In the genomic region with DNA sequence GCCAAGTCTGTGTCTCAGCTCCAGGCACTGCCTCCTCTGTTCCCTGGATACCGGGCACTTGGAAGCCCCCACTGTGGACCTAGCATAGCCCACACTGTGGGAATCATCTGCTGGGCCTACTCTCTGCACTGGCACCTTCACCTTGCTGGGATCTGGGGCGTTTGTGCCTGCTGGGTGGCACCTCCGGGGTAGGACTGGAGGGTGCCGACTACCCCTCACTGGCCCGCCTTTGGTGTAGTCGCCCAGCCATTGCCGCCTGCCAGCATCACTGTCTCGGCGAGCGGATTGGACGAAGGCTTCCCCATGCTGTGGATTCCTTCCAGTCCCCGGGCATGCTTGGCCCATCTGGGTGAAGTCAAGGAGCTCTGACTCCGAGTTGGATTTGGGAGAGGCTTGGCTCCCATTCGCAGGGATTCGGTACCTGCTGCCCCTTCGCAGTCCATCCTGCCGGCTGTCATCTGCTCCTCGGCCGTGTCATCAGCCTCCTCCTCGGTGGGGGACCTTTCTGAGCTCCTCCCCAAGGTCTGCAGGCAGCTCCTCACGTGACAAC, we compare ENCODE assay signal across 15 cellular contexts.
"Had no signal": no experiment of that assay in that cellular context is flagged by ENCODE, and none has a peak within 500 bp of the region (broad histone marks: within the 10 kb centered on the region; RNA-seq: fewer than 3 reads in every experiment).

No MANE protein-coding gene starts in this region.

- H3K4me1 ChIP-seq: esophagus squamous epithelium, parathyroid adenoma, tibial nerve had no signal

- H3K27me3 ChIP-seq: tibial nerve had no signal

- H3K27ac Mint-ChIP-seq: activated CD8-positive, alpha-beta T cell treated with anti-CD3 and anti-CD28 coated beads, Interleukin-2, amount 10 ng/mL, durations not matched to agents 7 days and 5 days; activated T-helper 1 cell treated with anti-CD3 and anti-CD28 coated beads, Interleukin-12 subunit alpha, Interleukin-12 subunit beta, Interleukin-2, Interleukin-4 antibody, amounts not matched to agents 30 ng/mL and 10 ng/mL and 1 ng/mL, durations not matched to agents 14 hours and 24 hours and 36 hours; stimulated activated naive B cell treated with anti-CD40 and anti-IgM and Interleukin-4, amounts not matched to agents 10 μg/mL and 1 μg/mL and 100 μg/mL, for 72 hours had no signal

- DNase-seq: activated CD4-positive, alpha-beta T cell treated with anti-CD3 and anti-CD28 coated beads for 48 hours; activated CD8-positive, alpha-beta T cell treated with anti-CD3 and anti-CD28 coated beads, Interleukin-2, amount 10 ng/mL, durations not matched to agents 7 days and 5 days; activated naive CD4-positive, alpha-beta T cell treated with Interleukin-2 at 50 U/mL for 16 hours; cortex of kidney; effector CD8-positive, alpha-beta T cell; esophagus squamous epithelium; hypothalamus; midbrain; stimulated activated CD4-positive, alpha-beta T cell treated with anti-CD3 and anti-CD28 coated beads, Interleukin-15, amount 100 ng/mL, for 24 hours; stimulated activated CD4-positive, alpha-beta T cell treated with anti-CD3 and anti-CD28 coated beads, Interleukin-4, amount 100 ng/mL, for 1 hour; stimulated activated naive B cell treated with anti-CD40 and anti-IgM and Interleukin-4, amounts not matched to agents 10 μg/mL and 1 μg/mL and 100 μg/mL, for 72 hours had no signal

- H3K9me3 Mint-ChIP-seq: activated T-helper 1 cell treated with anti-CD3 and anti-CD28 coated beads, Interleukin-12 subunit alpha, Interleukin-12 subunit beta, Interleukin-2, Interleukin-4 antibody, amounts not matched to agents 30 ng/mL and 10 ng/mL and 1 ng/mL, durations not matched to agents 14 hours and 24 hours and 36 hours; stimulated activated naive B cell treated with anti-CD40 and anti-IgM and Interleukin-4, amounts not matched to agents 10 μg/mL and 1 μg/mL and 100 μg/mL, for 72 hours had no signal

- H3K36me3 ChIP-seq: esophagus squamous epithelium, tibial nerve had no signal

- H3K4me3 Mint-ChIP-seq: activated CD8-positive, alpha-beta T cell treated with anti-CD3 and anti-CD28 coated beads, Interleukin-2, amount 10 ng/mL, durations not matched to agents 7 days and 5 days; activated T-helper 1 cell treated with anti-CD3 and anti-CD28 coated beads, Interleukin-12 subunit alpha, Interleukin-12 subunit beta, Interleukin-2, Interleukin-4 antibody, amounts not matched to agents 30 ng/mL and 10 ng/mL and 1 ng/mL, durations not matched to agents 14 hours and 24 hours and 36 hours; stimulated activated naive B cell treated with anti-CD40 and anti-IgM and Interleukin-4, amounts not matched to agents 10 μg/mL and 1 μg/mL and 100 μg/mL, for 72 hours had no signal

- H3K27ac ChIP-seq: esophagus squamous epithelium, parathyroid adenoma, tibial nerve had no signal

- H3K9me3 ChIP-seq: esophagus squamous epithelium, tibial nerve had no signal

- H3K4me3 ChIP-seq: esophagus squamous epithelium, tibial nerve had no signal

- ATAC-seq: activated CD8-positive, alpha-beta T cell treated with anti-CD3 and anti-CD28 coated beads, Interleukin-2, amount 10 ng/mL, durations not matched to agents 7 days and 5 days; SK-N-SH treated with all-trans-retinoic acid at 6 μM for 48 hours; stimulated activated naive B cell treated with anti-CD40 and anti-IgM and Interleukin-4, amounts not matched to agents 10 μg/mL and 1 μg/mL and 100 μg/mL, for 72 hours had no signal

- H3K36me3 Mint-ChIP-seq: stimulated activated naive B cell treated with anti-CD40 and anti-IgM and Interleukin-4, amounts not matched to agents 10 μg/mL and 1 μg/mL and 100 μg/mL, for 72 hours had no signal
